Comparison of ENCODE assay signal across 12 cellular contexts in the genomic region with DNA sequence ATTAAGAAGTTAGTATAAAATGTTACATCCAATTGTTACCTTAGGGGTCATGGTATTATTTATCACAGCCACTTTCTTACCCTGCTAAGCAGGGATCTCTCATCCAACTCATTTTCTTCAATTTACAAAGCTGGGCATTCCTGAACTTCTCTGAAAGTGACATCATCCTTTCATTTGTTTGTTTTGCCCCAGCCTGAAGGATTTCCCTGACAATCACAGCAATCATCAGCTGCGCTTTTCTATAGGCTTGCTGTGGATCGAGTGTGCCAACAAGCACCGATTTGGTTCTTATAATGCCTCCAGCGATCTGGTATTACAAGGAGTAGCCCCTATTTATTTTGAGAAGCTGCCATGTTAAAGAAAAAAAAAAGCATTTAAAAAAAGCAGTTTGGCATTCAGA.
A peak's percentile ranks its signal among the peaks of the same experiment; 100 is the strongest.
DNase-seq lines count a peak whose midpoint lies in the region; ATAC-seq and TF ChIP-seq lines count a peak whose summit lies in the region.
"Had no signal": no experiment of that assay in that cellular context is flagged by ENCODE, and none has a peak within 500 bp of the region (broad histone marks: within the 10 kb centered on the region; RNA-seq: fewer than 3 reads in every experiment).

No MANE protein-coding gene starts in this region.

- intact Hi-C loops in mammary epithelial cell (cut with micrococcal nuclease): no loop called here
- intact Hi-C loops in PC-9 (cut with micrococcal nuclease; ENCODE audit: unreplicated experiment): no loop called here
- intact Hi-C loops in adrenal gland (cut with DNase I): no loop called here

- no peak overlapping the region for H3K4me3 ChIP-seq in mammary epithelial cell (replicated peaks in 1 of 3; ENCODE audit: insufficient read depth in 1 of 3, low read depth in 2 of 3, low read length in 3 of 3)
- no peak overlapping the region for H3K4me3 ChIP-seq in PC-9
- no peak overlapping the region for H3K4me3 ChIP-seq in hepatocyte
- H3K4me3 ChIP-seq in adrenal gland: no peak overlapping the region

- dilution Hi-C loops in mammary epithelial cell (cut with HindIII; ENCODE audit: low sequenced_read_pairs): loop anchor here (10.0 kb wide), 1 partner anchor 48 kb away; no protein-coding TSS in a partner anchor

- WGBS in mammary epithelial cell (ENCODE audit: low coverage, missing lambda C conversion rate): 12% methylated on average over 4 of the region's 4 CpGs
- WGBS in hepatocyte (ENCODE audit: low lambda C conversion rate, missing lambda C conversion rate): 8% methylated on average over 4 of the region's 4 CpGs
- 21 to 28% (median 24%) methylated on average over 4 of the region's 4 CpGs for WGBS in adrenal gland, 4 donors

- BruUV-seq in mammary epithelial cell (replicated peaks; lab: Mats Ljungman, UMichigan): no TSS peak
- no TSS peak for BruUV-seq in PC-9 (replicated peaks; lab: Mats Ljungman, UMichigan)

- ATAC-seq in esophagus mucosa (no peak), HG02938 (IDR thresholded peaks at IDR 0.05; ENCODE audit: unreplicated experiment) (no peak), HG03280 (IDR thresholded peaks at IDR 0.05; ENCODE audit: unreplicated experiment) (no peak)
- ATAC-seq: activated naive CD4-positive, alpha-beta T cell treated with anti-CD3 and anti-CD28 coated beads, Interleukin-2, amount 50 U/mL, for 72 hours; Right ventricle myocardium inferior; stimulated activated effector memory CD8-positive, alpha-beta T cell treated with anti-CD3 and anti-CD28 coated beads, Interleukin-12 subunit alpha, Interleukin-12 subunit beta, amount 100 ng/mL, for 72 hours had no signal

- POLR2A ChIA-PET in PC-9 (lab: Charles Lee; ENCODE audit: unreplicated experiment): no interaction called here

- TF ChIP-seq CTCF in mammary epithelial cell (conservative IDR thresholded peaks at IDR 0.05 in 1 of 2, IDR thresholded peaks at IDR 0.05 in 1 of 2; ENCODE audit: extremely low read depth in 1 of 2, insufficient read depth in 1 of 2, low read depth in 1 of 2, low read length in 2 of 2) (no peak), PC-9 (conservative IDR thresholded peaks at IDR 0.05) (no peak), hepatocyte (IDR thresholded peaks at IDR 0.05; ENCODE audit: poor library complexity) (no peak), adrenal gland (IDR thresholded peaks at IDR 0.05) (no peak)

- DNase-seq in T47D (ENCODE audit: low read depth in 1 of 2, low spot score in 1 of 2) (peak; percentile 9 to 70), mammary epithelial cell (no peak), PC-9 (no peak), hepatocyte (ENCODE audit: low spot score) (peak; percentile 18), adrenal gland (no peak)
- DNase-seq: activated CD4-positive, alpha-beta T cell treated with anti-CD3 and anti-CD28 coated beads, Interleukin-2, amount 50 U/mL, for 1 hour had no signal

- H3K9me3 ChIP-seq in mammary epithelial cell (replicated peaks; ENCODE audit: insufficient read depth, low read length): no peaks in the 10 kb centered on the region
- no peaks in the 10 kb centered on the region for H3K9me3 ChIP-seq in PC-9 (ENCODE audit: insufficient read depth, low read depth)
- no peaks in the 10 kb centered on the region for H3K9me3 ChIP-seq in hepatocyte (ENCODE audit: low read depth)
- H3K9me3 ChIP-seq in adrenal gland (replicated peaks in 1 of 3): no peaks in the 10 kb centered on the region

- H3K36me3 ChIP-seq in mammary epithelial cell (ENCODE audit: insufficient read depth, low read length) (no peaks in the 10 kb centered on the region), PC-9 (ENCODE audit: low read depth) (no peaks in the 10 kb centered on the region), hepatocyte (replicated peaks; ENCODE audit: insufficient read depth, low read depth) (no peaks in the 10 kb centered on the region), adrenal gland (replicated peaks in 1 of 2) (no peaks in the 10 kb centered on the region)

- H3F3A ChIP-seq in PC-9 (ENCODE audit: insufficient read depth, low read depth): no peaks in the 10 kb centered on the region

- no peak overlapping the region for H3K9ac ChIP-seq in mammary epithelial cell (ENCODE audit: insufficient read depth, low read length)

- H4K20me1 ChIP-seq in mammary epithelial cell (ENCODE audit: insufficient read depth, low read length) (no peaks in the 10 kb centered on the region), PC-9 (ENCODE audit: insufficient read depth) (no peaks in the 10 kb centered on the region), hepatocyte (ENCODE audit: insufficient read depth, poor library complexity, severe bottlenecking) (no peaks in the 10 kb centered on the region)

- H3K4me1 ChIP-seq in mammary epithelial cell (ENCODE audit: insufficient read depth, low read length) (no peaks in the 10 kb centered on the region), PC-9 (replicated peaks; ENCODE audit: insufficient read depth) (no peaks in the 10 kb centered on the region), hepatocyte (ENCODE audit: insufficient read depth) (peaks cover 8% of the 10 kb centered on the region), adrenal gland (replicated peaks in 1 of 2) (no peaks in the 10 kb centered on the region)

- H2AFZ ChIP-seq in mammary epithelial cell (ENCODE audit: low read depth, low read length) (no peak overlapping the region), PC-9 (no peak overlapping the region), hepatocyte (no peak overlapping the region)

- H3K27me3 ChIP-seq in mammary epithelial cell (ENCODE audit: insufficient read depth, low read length): peaks cover 5% of the 10 kb centered on the region
- H3K27me3 ChIP-seq in PC-9 (ENCODE audit: insufficient read depth, low read depth): no peaks in the 10 kb centered on the region
- no peaks in the 10 kb centered on the region for H3K27me3 ChIP-seq in hepatocyte
- no peaks in the 10 kb centered on the region for H3K27me3 ChIP-seq in adrenal gland

- H3K27ac ChIP-seq in mammary epithelial cell (ENCODE audit: insufficient read depth, low read depth, low read length) (no peak overlapping the region), PC-9 (no peak overlapping the region), hepatocyte (no peak overlapping the region), adrenal gland (no peak overlapping the region)

- TF ChIP-seq POLR2A in adrenal gland (IDR thresholded peaks at IDR 0.05): no peak

- no peaks in the 10 kb centered on the region for H3K79me2 ChIP-seq in mammary epithelial cell (ENCODE audit: insufficient read depth, low read length)
- no peaks in the 10 kb centered on the region for H3K79me2 ChIP-seq in PC-9 (ENCODE audit: low read depth)
- H3K79me2 ChIP-seq in hepatocyte: no peaks in the 10 kb centered on the region

- in situ Hi-C loops in T47D (cut with HindIII; ENCODE audit: low pct_unique_long_range_greater_than_20kb, low sequenced_read_pairs): no loop called here
- in situ Hi-C loops in mammary epithelial cell (cut with MboI; ENCODE audit: low sequenced_read_pairs in 2 of 2): no loop called here

- no peaks in the 10 kb centered on the region for H3K9me2 ChIP-seq in PC-9 (ENCODE audit: insufficient read depth)
- H3K9me2 ChIP-seq in hepatocyte (replicated peaks; ENCODE audit: insufficient read depth): no peaks in the 10 kb centered on the region

- H3K4me2 ChIP-seq in mammary epithelial cell (ENCODE audit: insufficient read depth, low read depth, low read length): no peak overlapping the region
- peak overlapping the region; percentile 18; the same call in 1 of the 2 replicates for H3K4me2 ChIP-seq in PC-9
- peak overlapping the region; percentile 63 for H3K4me2 ChIP-seq in hepatocyte

- CTCF ChIA-PET in mammary epithelial cell (lab: Charles Lee; ENCODE audit: low non-redundant PET) (no interaction called here), PC-9 (lab: Charles Lee) (no interaction called here)

Comparison
In these comparisons a context has a peak if more than half of its experiments do, and no peak if none do; other contexts are left out.
1. DNase-seq: peak in T47D (2 of 2) and hepatocyte (single experiment); none in mammary epithelial cell (single experiment), PC-9 (0 of 2) and adrenal gland (0 of 7).